16 cellular contexts compared by ENCODE assay signal in the genomic region with DNA sequence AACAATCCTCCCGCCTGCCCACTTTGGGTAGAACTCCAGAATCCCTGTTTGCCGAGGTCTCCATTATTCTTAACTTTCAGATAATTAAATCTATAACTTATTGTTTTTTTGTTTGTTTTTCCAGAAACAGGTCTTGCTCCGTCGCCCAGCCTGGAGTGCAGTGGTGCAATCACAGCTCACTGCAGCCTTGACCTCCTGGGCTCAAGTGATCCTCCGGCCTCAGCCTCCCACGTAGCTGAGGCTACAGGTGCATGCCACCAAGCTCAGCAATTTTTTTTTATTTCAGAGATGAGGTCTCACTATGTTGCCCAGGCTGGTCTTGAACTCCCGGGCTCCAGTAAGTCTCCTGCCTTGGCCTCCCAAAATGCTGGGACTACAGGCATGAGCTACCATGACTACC. TPM values are rescaled to one million over a fixed set of nuclear protein-coding genes. Genes with fewer than 3 reads are reported as not detected.
A peak's percentile ranks its signal among the peaks of the same experiment; 100 is the strongest.
DNase-seq lines count a peak whose midpoint lies in the region; ATAC-seq and TF ChIP-seq lines count a peak whose summit lies in the region.
"Had no signal": no experiment of that assay in that cellular context is flagged by ENCODE, and none has a peak within 500 bp of the region (broad histone marks: within the 10 kb centered on the region; RNA-seq: fewer than 3 reads in every experiment).

No MANE protein-coding gene starts in this region.

- H3K9ac ChIP-seq in parathyroid adenoma (no peak overlapping the region), GM23248 (no peak overlapping the region)

- H3K4me1 ChIP-seq in left ventricle myocardium inferior: peaks cover 91% of the 10 kb centered on the region
- H3K4me1 ChIP-seq in parathyroid adenoma: peaks cover 33% of the 10 kb centered on the region
- H3K4me1 ChIP-seq in GM23248 (ENCODE audit: insufficient read depth): peaks cover 32% of the 10 kb centered on the region

- peaks cover 26% of the 10 kb centered on the region for H3K36me3 Mint-ChIP-seq in type B pancreatic cell

- TF ChIP-seq CTCF in left ventricle myocardium inferior (IDR thresholded peaks at IDR 0.05; ENCODE audit: borderline replicate concordance): no peak
- no peak for TF ChIP-seq CTCF in parathyroid adenoma (IDR thresholded peaks at IDR 0.05)
- TF ChIP-seq CTCF in type B pancreatic cell (conservative IDR thresholded peaks at IDR 0.05): no peak

- DNase-seq in left ventricle myocardium inferior (no peak), left cardiac atrium (no peak), type B pancreatic cell (ENCODE audit: extremely low spot score, unreplicated experiment) (no peak), GM23248 (no peak), CD1c-positive myeloid dendritic cell (ENCODE audit: extremely low spot score) (no peak)
- no peak for DNase-seq in activated naive CD4-positive, alpha-beta T cell treated with anti-CD3 and anti-CD28 coated beads, Interleukin-2, amount 50 U/mL, for 16 hours
- DNase-seq: activated CD8-positive, alpha-beta T cell treated with anti-CD3 and anti-CD28 coated beads for 36 hours; COR-L47; Kasumi-1; NCI-H1436 treated with DMSO at 0.1 percent for 48 hours; small intestine; stimulated activated naive CD8-positive, alpha-beta T cell treated with anti-CD3 and anti-CD28 coated beads, Interleukin-15, amount 100 ng/mL, for 72 hours had no signal

- H3K4me3 ChIP-seq in left ventricle myocardium inferior (no peak overlapping the region), parathyroid adenoma (ENCODE audit: low read depth, low read length) (no peak overlapping the region), GM23248 (no peak overlapping the region)
- H3K4me3 ChIP-seq: lower lobe of right lung had no signal

- H3K27me3 Mint-ChIP-seq in type B pancreatic cell: no peaks in the 10 kb centered on the region
- H3K27me3 Mint-ChIP-seq: activated CD8-positive, alpha-beta T cell treated with anti-CD3 and anti-CD28 coated beads for 36 hours; stimulated activated naive CD8-positive, alpha-beta T cell treated with anti-CD3 and anti-CD28 coated beads, Interleukin-15, amount 100 ng/mL, for 72 hours had no signal

- H3K36me3 ChIP-seq in left ventricle myocardium inferior: no peaks in the 10 kb centered on the region
- H3K36me3 ChIP-seq in parathyroid adenoma (ENCODE audit: control insufficient read depth, insufficient read depth, low read length): no peaks in the 10 kb centered on the region
- no peaks in the 10 kb centered on the region for H3K36me3 ChIP-seq in GM23248 (ENCODE audit: low read depth)

- H3K27ac Mint-ChIP-seq in type B pancreatic cell: peak overlapping the region; percentile 28
- H3K27ac Mint-ChIP-seq: activated CD8-positive, alpha-beta T cell treated with anti-CD3 and anti-CD28 coated beads for 36 hours; activated T-helper 2 cell treated with anti-CD3 and anti-CD28 coated beads, Interferon-gamma antibody, Interleukin-2, Interleukin-4, amounts not matched to agents 10 μg/mL and 5 μg/mL and 100 μg/mL, durations not matched to agents 14 hours and 24 hours and 36 hours had no signal

- H4K20me1 ChIP-seq in GM23248 (ENCODE audit: insufficient read depth): no peaks in the 10 kb centered on the region

- in situ Hi-C loops in GM23248 (cut with MboI): no loop called here

- H3K27ac ChIP-seq in left ventricle myocardium inferior (replicated peaks): peak overlapping the region; percentile 81
- H3K27ac ChIP-seq in cingulate gyrus (ENCODE audit: low read depth, low read length): peak overlapping the region; percentile 88
- peak overlapping the region; percentile 77 for H3K27ac ChIP-seq in parathyroid adenoma
- H3K27ac ChIP-seq in GM23248: no peak overlapping the region
- H3K27ac ChIP-seq: lower lobe of right lung had no signal

- H3K27me3 ChIP-seq in left ventricle myocardium inferior (ENCODE audit: low read depth) (no peaks in the 10 kb centered on the region), parathyroid adenoma (ENCODE audit: control insufficient read depth, insufficient read depth, low read length) (no peaks in the 10 kb centered on the region), GM23248 (replicated peaks; ENCODE audit: insufficient read depth) (no peaks in the 10 kb centered on the region)

- H3K79me2 ChIP-seq in parathyroid adenoma (peaks cover 64% of the 10 kb centered on the region), GM23248 (ENCODE audit: insufficient read depth) (peaks cover 91% of the 10 kb centered on the region)

- no peaks in the 10 kb centered on the region for H3K9me3 Mint-ChIP-seq in type B pancreatic cell
- H3K9me3 Mint-ChIP-seq: activated CD8-positive, alpha-beta T cell treated with anti-CD3 and anti-CD28 coated beads for 36 hours; activated T-helper 2 cell treated with anti-CD3 and anti-CD28 coated beads, Interferon-gamma antibody, Interleukin-2, Interleukin-4, amounts not matched to agents 10 μg/mL and 5 μg/mL and 100 μg/mL, durations not matched to agents 14 hours and 24 hours and 36 hours; stimulated activated naive CD8-positive, alpha-beta T cell treated with anti-CD3 and anti-CD28 coated beads, Interleukin-15, amount 100 ng/mL, for 72 hours had no signal

- H3K9me2 ChIP-seq in GM23248 (ENCODE audit: insufficient read depth): no peaks in the 10 kb centered on the region

- H3K9me3 ChIP-seq in left ventricle myocardium inferior (replicated peaks): no peaks in the 10 kb centered on the region
- no peaks in the 10 kb centered on the region for H3K9me3 ChIP-seq in parathyroid adenoma (ENCODE audit: control insufficient read depth, low read length)
- no peaks in the 10 kb centered on the region for H3K9me3 ChIP-seq in GM23248 (ENCODE audit: low read depth)
- H3K9me3 ChIP-seq: lower lobe of right lung had no signal

- intact Hi-C loops in left ventricle myocardium inferior (cut with micrococcal nuclease): no loop called here
- intact Hi-C loops in left cardiac atrium (cut with DNase I): no loop called here

- 97 to 99% methylated on average over 6 to 7 of the region's 7 CpGs for WGBS in GM23248 (ENCODE audit: low coverage in 1 of 2, low lambda C conversion rate in 2 of 2, missing lambda C conversion rate in 2 of 2), 2 experiments

- H3K4me1 Mint-ChIP-seq in type B pancreatic cell (ENCODE audit: unreplicated experiment): peaks cover 57% of the 10 kb centered on the region

- peaks cover 33% of the 10 kb centered on the region for H3F3A ChIP-seq in GM23248 (ENCODE audit: insufficient read depth)

- peak overlapping the region; percentile 4 for H3K4me3 Mint-ChIP-seq in type B pancreatic cell
- H3K4me3 Mint-ChIP-seq: activated CD8-positive, alpha-beta T cell treated with anti-CD3 and anti-CD28 coated beads for 36 hours; stimulated activated naive CD8-positive, alpha-beta T cell treated with anti-CD3 and anti-CD28 coated beads, Interleukin-15, amount 100 ng/mL, for 72 hours had no signal

- H2AFZ ChIP-seq in parathyroid adenoma: no peak overlapping the region
- no peak overlapping the region for H2AFZ ChIP-seq in GM23248

- ATAC-seq in left cardiac atrium: no peak
- ATAC-seq: activated CD8-positive, alpha-beta T cell treated with anti-CD3 and anti-CD28 coated beads for 36 hours; lower lobe of right lung; stimulated activated naive CD8-positive, alpha-beta T cell treated with anti-CD3 and anti-CD28 coated beads, Interleukin-15, amount 100 ng/mL, for 72 hours had no signal

- H3K4me2 ChIP-seq in parathyroid adenoma (ENCODE audit: low read length): no peak overlapping the region
- no peak overlapping the region for H3K4me2 ChIP-seq in GM23248 (ENCODE audit: unreplicated experiment)

RNA-seq across cellular contexts. Expression of gene ZMYND8, which starts 28.8 kb away (rescaled TPM):
- total RNA-seq in left ventricle myocardium inferior (37.9 TPM), left cardiac atrium (10 to 100 TPM; 22.6 to 27.5 TPM), type B pancreatic cell (ENCODE audit: low replicate concordance) (38.9 and 58.9 TPM in 2 replicates)
- 10.2 and 14.3 TPM in 2 replicates for total RNA-seq in GM23248 (2014; rRNA removed; shearing (Covaris generic))
- 12.1 and 12.4 TPM in 2 replicates for polyA plus RNA-seq in GM23248 (2016; fragmentation: Nextera tagmentation; extraction: Ambion mirVana)
